In the genomic region with DNA sequence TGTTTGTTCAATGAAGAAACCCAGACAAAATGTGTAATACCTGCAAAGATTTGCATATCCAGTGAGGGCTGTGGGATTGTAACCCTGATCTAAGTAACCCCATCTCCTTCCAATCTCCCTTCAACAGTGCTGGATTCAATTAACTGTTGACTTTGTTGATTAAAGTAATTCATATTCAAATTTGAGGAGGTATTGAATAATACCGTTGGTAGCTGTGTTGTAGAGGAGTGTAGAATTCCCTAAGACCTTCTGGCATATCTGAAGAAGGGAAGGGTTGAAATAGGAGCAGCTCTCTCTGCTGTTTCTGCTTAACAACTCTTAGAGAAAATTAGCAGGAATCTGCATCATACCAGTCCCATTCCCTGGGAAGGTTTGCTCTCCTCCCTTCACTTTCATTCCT, we compare ENCODE assay signal across 17 cellular contexts. TPM values are rescaled to one million over a fixed set of nuclear protein-coding genes. Genes with fewer than 3 reads are reported as not detected.
DNase-seq lines count a peak whose midpoint lies in the region; ATAC-seq and TF ChIP-seq lines count a peak whose summit lies in the region.
"Had no signal": no experiment of that assay in that cellular context is flagged by ENCODE, and none has a peak within 500 bp of the region (broad histone marks: within the 10 kb centered on the region; RNA-seq: fewer than 3 reads in every experiment).

No MANE protein-coding gene starts in this region.

- H3K4me3 Mint-ChIP-seq in GM23338 (no peak overlapping the region), WTC11 (no peak overlapping the region)
- H3K4me3 Mint-ChIP-seq: CD14-positive monocyte; CD4-positive, alpha-beta memory T cell had no signal

- H3K9ac ChIP-seq in HUES48 (ENCODE audit: low read depth, low read length) (no peak overlapping the region), iPS-20b (ENCODE audit: low read depth, low read length) (peak overlapping the region; percentile 19; the same call in 1 of the 2 replicates)
- H3K9ac ChIP-seq: BLaER1 had no signal

- CTCF ChIA-PET in WTC11 (lab: Charles Lee): interaction anchor here (0.8 to 2.5 kb wide), 4 partner anchors 216 to 526 kb away, joined by 3 to 12 read pairs (median 6); partner anchors contain the start of gene KCTD18

- no peaks in the 10 kb centered on the region for H3K9me2 ChIP-seq in GM23338 (ENCODE audit: insufficient read depth)

- no peak for TF ChIP-seq POLR2A in prostate gland (IDR thresholded peaks at IDR 0.05)

- no peaks in the 10 kb centered on the region for H4K20me1 ChIP-seq in GM23338 (replicated peaks; ENCODE audit: insufficient read depth)
- H4K20me1 ChIP-seq: BLaER1 had no signal

- no peaks in the 10 kb centered on the region for H3K79me2 ChIP-seq in GM23338 (replicated peaks; ENCODE audit: insufficient read depth)

- WGBS in prostate gland: 48% methylated on average over 1 of the region's 1 CpG

- intact Hi-C loops in prostate gland (cut with DNase I): loop anchor here (5.0 kb wide), 2 partner anchors 324 to 499 kb away; partner anchors contain the start of gene SPATS2L

- H2AFZ ChIP-seq in GM23338: no peak overlapping the region

- H3K36me3 ChIP-seq in GM23338 (ENCODE audit: insufficient read depth) (no peaks in the 10 kb centered on the region), HUES48 (ENCODE audit: control insufficient read depth, insufficient read depth, low read length) (no peaks in the 10 kb centered on the region), iPS-20b (ENCODE audit: insufficient read depth, low read depth, low read length) (no peaks in the 10 kb centered on the region), prostate gland (no peaks in the 10 kb centered on the region)
- H3K36me3 ChIP-seq: BLaER1 had no signal

- H3K27me3 Mint-ChIP-seq in GM23338 (ENCODE audit: insufficient read depth, low read depth, poor library complexity) (peaks cover 2% of the 10 kb centered on the region), WTC11 (ENCODE audit: low read depth) (no peaks in the 10 kb centered on the region)

- POLR2A ChIA-PET in WTC11 (lab: Charles Lee): no interaction called here

- H3K27me3 ChIP-seq in GM23338 (ENCODE audit: insufficient read depth) (no peaks in the 10 kb centered on the region), HUES48 (ENCODE audit: control insufficient read depth, insufficient read depth, low read length) (no peaks in the 10 kb centered on the region), iPS-20b (ENCODE audit: insufficient read depth, low read length) (no peaks in the 10 kb centered on the region), prostate gland (replicated peaks; ENCODE audit: insufficient read depth) (no peaks in the 10 kb centered on the region)
- H3K27me3 ChIP-seq: BLaER1 had no signal

- no peaks in the 10 kb centered on the region for H3K9me3 ChIP-seq in HUES48 (ENCODE audit: control insufficient read depth, insufficient read depth, low read length)
- H3K9me3 ChIP-seq in iPS-20b (ENCODE audit: insufficient read depth, low read depth, low read length): no peaks in the 10 kb centered on the region
- no peaks in the 10 kb centered on the region for H3K9me3 ChIP-seq in prostate gland
- H3K9me3 ChIP-seq: BLaER1 had no signal

- peaks cover 8% of the 10 kb centered on the region; the same call in 1 of the 2 replicates for H3F3A ChIP-seq in GM23338 (replicated peaks; ENCODE audit: low read depth)

- H3K4me3 ChIP-seq in GM23338 (no peak overlapping the region), HUES48 (ENCODE audit: low read depth, low read length) (no peak overlapping the region), iPS-20b (ENCODE audit: low read length) (0 out of 2 replicates have a peak overlapping the region, but pooled peaks have one; percentile 15), prostate gland (no peak overlapping the region)
- H3K4me3 ChIP-seq: BLaER1 had no signal

- H3K4me1 ChIP-seq in GM23338 (ENCODE audit: insufficient read depth) (peaks cover 40% of the 10 kb centered on the region), HUES48 (ENCODE audit: control insufficient read depth, insufficient read depth, low read length) (peaks cover 50% of the 10 kb centered on the region), iPS-20b (ENCODE audit: insufficient read depth, low read length) (peaks cover 38% of the 10 kb centered on the region), prostate gland (replicated peaks) (no peaks in the 10 kb centered on the region)

- H3K9me3 Mint-ChIP-seq in GM23338 (no peaks in the 10 kb centered on the region; the same call in 2 of the 3 replicates), WTC11 (no peaks in the 10 kb centered on the region)

- H3K4me2 ChIP-seq in GM23338: peak overlapping the region; percentile 16; the same call in 1 of the 2 replicates
- H3K4me2 ChIP-seq: BLaER1 had no signal

- H3K27ac ChIP-seq in GM23338 (ENCODE audit: low read depth): peak overlapping the region; percentile 76
- H3K27ac ChIP-seq in HUES48 (ENCODE audit: low read depth, low read length): peak overlapping the region; percentile 21
- peak overlapping the region; percentile 53 for H3K27ac ChIP-seq in iPS-20b (ENCODE audit: low read length)
- H3K27ac ChIP-seq in prostate gland: no peak overlapping the region
- H3K27ac ChIP-seq: BLaER1 had no signal

- DNase-seq in GM23338 (ENCODE audit: low spot score) (peak; percentile 42), WTC11 (ENCODE audit: low spot score) (no peak), prostate gland (ENCODE audit: low spot score) (no peak)
- DNase-seq in activated CD8-positive, alpha-beta memory T cell treated with anti-CD3 and anti-CD28 coated beads, Interleukin-2, amount 50 U/mL, for 48 hours: no peak
- DNase-seq: 8988T; CD4-positive, alpha-beta memory T cell; DMS153; DMS79; GDM1; GOT3; HCEC 1CT had no signal

- no peaks in the 10 kb centered on the region for H3K36me3 Mint-ChIP-seq in GM23338 (ENCODE audit: low read depth)
- 0 out of 2 replicates have a peak, but pooled peaks cover 4% of the 10 kb centered on the region for H3K36me3 Mint-ChIP-seq in WTC11
- H3K36me3 Mint-ChIP-seq: CD14-positive monocyte; CD4-positive, alpha-beta memory T cell had no signal

- no peak for TF ChIP-seq CTCF in GM23338 (conservative IDR thresholded peaks at IDR 0.05; ENCODE audit: low read depth in 2 of 2)
- no peak for TF ChIP-seq CTCF in WTC11 (IDR thresholded peaks at IDR 0.05)
- no peak for TF ChIP-seq CTCF in prostate gland (IDR thresholded peaks at IDR 0.05)

- peaks cover 39% of the 10 kb centered on the region for H3K4me1 Mint-ChIP-seq in GM23338
- peaks cover 50% of the 10 kb centered on the region for H3K4me1 Mint-ChIP-seq in WTC11

- ATAC-seq in GM23338: peak; percentile 49
- ATAC-seq in WTC11: peak; percentile 59
- ATAC-seq in HG03520 (IDR thresholded peaks at IDR 0.05; ENCODE audit: unreplicated experiment): no peak
- ATAC-seq in HG03442 (IDR thresholded peaks at IDR 0.05; ENCODE audit: unreplicated experiment): no peak

- H3K27ac Mint-ChIP-seq in GM23338 (peak overlapping the region; percentile 61; the same call in 1 of the 2 replicates), WTC11 (peak overlapping the region; percentile 94)
- H3K27ac Mint-ChIP-seq: CD14-positive monocyte; CD4-positive, alpha-beta memory T cell had no signal

TF ChIP-seq in GM23338, 12 proteins besides CTCF, POLR2A, EP300 and RAD21 (continues in another document):
- peak; percentile 87 for TF ChIP-seq NANOG (IDR thresholded peaks at IDR 0.05; ENCODE audit: borderline replicate concordance)
- TF ChIP-seq JUNB (IDR thresholded peaks at IDR 0.05; ENCODE audit: unreplicated experiment): no peak

TF ChIP-seq in WTC11, 78 proteins besides CTCF, POLR2A, EP300 and RAD21 (continues in another document):
- TF ChIP-seq ZNF219 (CRISPR knock-in tag; IDR thresholded peaks at IDR 0.05; ENCODE audit: borderline replicate concordance) (no peak), ARID4B (CRISPR knock-in tag; IDR thresholded peaks at IDR 0.05; ENCODE audit: borderline replicate concordance) (no peak)

RNA-seq across cellular contexts. Expression of gene MAIP1, which starts 28.2 kb away (rescaled TPM):
- total RNA-seq in GM23338 (2014; rRNA removed; shearing (Covaris generic)): 36.0 and 59.0 TPM in 2 replicates
- 34.0 and 41.9 TPM in 2 replicates for polyA plus RNA-seq in GM23338 (2016; fragmentation: Nextera tagmentation; extraction: Ambion mirVana)
- 25.0 to 29.3 TPM (median 27.0 TPM) in 3 replicates for total RNA-seq in WTC11 (2021)
- 10 to 100 TPM; 13.2 to 20.4 TPM for total RNA-seq in prostate gland

RNA-seq across cellular contexts. Expression of gene TYW5, which starts 28.2 kb away (rescaled TPM):
- 18.4 and 19.6 TPM in 2 replicates for total RNA-seq in GM23338 (2014; rRNA removed; shearing (Covaris generic))
- 10.6 and 12.4 TPM in 2 replicates for polyA plus RNA-seq in GM23338 (2016; fragmentation: Nextera tagmentation; extraction: Ambion mirVana)
- total RNA-seq in WTC11 (2021): 13.5 to 15.2 TPM (median 13.8 TPM) in 3 replicates
- total RNA-seq in prostate gland: 1 to 10 TPM; 7.3 to 7.5 TPM

Comparison
In these comparisons a context has a peak if more than half of its experiments do, and no peak if none do; other contexts are left out.
1. ATAC-seq: peak in GM23338 (single experiment) and WTC11 (single experiment); none in HG03520 (single experiment) and HG03442 (single experiment).
2. H3K27ac ChIP-seq: peak in GM23338 (single experiment), HUES48 (single experiment) and iPS-20b (single experiment); none in prostate gland (0 of 2).